In genomic region chr11:46294365-46295309, GRCh38 we compare ENCODE assay signal across 8 cellular contexts. TPM values are rescaled to one million over a fixed set of nuclear protein-coding genes. Genes with fewer than 3 reads are reported as not detected.
DNase-seq lines count a peak whose midpoint lies in the region; TF ChIP-seq lines count a peak whose summit lies in the region.

No MANE protein-coding gene starts in this region.

- H3K4me3 ChIP-seq in Peyer's patch (peak overlapping the region; percentile 31 to 56 (median 44)), ovary (peak overlapping the region; percentile 53)

- H3K4me1 ChIP-seq in Peyer's patch (peaks cover 0 to 25% (median 7%) of the 10 kb centered on the region in 4 donors), ovary (ENCODE audit: insufficient read depth) (peaks cover 29% of the 10 kb centered on the region)

- intact Hi-C loops in ovary (cut with DNase I): no loop called here

- DNase-seq in ELR (ENCODE audit: low read depth) (peak; percentile 96), Peyer's patch (no peak), fibroblast of gingiva (ENCODE audit: low read depth) (peak; percentile 96), ovary (peak; percentile 57 to 84 (median 76)), NCI-H1092 treated with DMSO at 0.1 percent for 48 hours (lab: John Stamatoyannopoulos, UW) (no peak), cerebellar nuclear complex (lab: John Stamatoyannopoulos, UW) (no peak), NCI-H446 (lab: John Stamatoyannopoulos, UW) (no peak)
- no peak for DNase-seq in activated CD4-positive, alpha-beta T cell treated with anti-CD3 and anti-CD28 coated beads, Interleukin-2, amount 50 U/mL, for 4 hours

- no peaks in the 10 kb centered on the region for H3K27me3 ChIP-seq in Peyer's patch
- no peaks in the 10 kb centered on the region for H3K27me3 ChIP-seq in ovary

- H3K9me3 ChIP-seq in Peyer's patch: no peaks in the 10 kb centered on the region
- no peaks in the 10 kb centered on the region for H3K9me3 ChIP-seq in ovary

- TF ChIP-seq CTCF in Peyer's patch (IDR thresholded peaks at IDR 0.05) (no peak), ovary (IDR thresholded peaks at IDR 0.05) (peak in 1 of 3 donors; percentile 23)

- H3K36me3 ChIP-seq in Peyer's patch (no peaks in the 10 kb centered on the region), ovary (no peaks in the 10 kb centered on the region)

- WGBS in ovary, 3 donors: 20 to 27% (median 23%) methylated on average over 24 of the region's 24 CpGs

- no peak for TF ChIP-seq EP300 in ovary (IDR thresholded peaks at IDR 0.05)

- H3K27ac ChIP-seq in Peyer's patch (peak overlapping the region in 3 of 4 donors; percentile 8 to 25 (median 15)), ovary (peak overlapping the region; percentile 51 to 58)

- no peak for TF ChIP-seq POLR2A in Peyer's patch (IDR thresholded peaks at IDR 0.05)
- no peak for TF ChIP-seq POLR2A in ovary (IDR thresholded peaks at IDR 0.05)

RNA-seq across cellular contexts. Expression of gene CREB3L1, which starts 17.2 kb away (rescaled TPM):
- total RNA-seq in Peyer's patch (10 to 100 TPM; 13.2 to 50.6 (median 30.3) TPM), ovary (10 to 100 TPM in 3 of 7 donors, 1 to 10 TPM in 4; 1.7 to 63.0 (median 5.2) TPM)
- polyA plus RNA-seq in ovary: 10 to 100 TPM in 1 of 2 donors, 1 to 10 TPM in 1; 7.5 to 25.9 TPM

RNA-seq across cellular contexts. Expression of gene DGKZ, which starts 52.6 kb away (rescaled TPM):
- total RNA-seq in Peyer's patch (100 to 1,000 TPM; 104 to 270 (median 200) TPM), ovary (10 to 100 TPM; 18.8 to 46.0 (median 29.4) TPM)
- 10 to 100 TPM in 1 of 2 donors, 1 to 10 TPM in 1; 8.9 to 26.1 TPM for polyA plus RNA-seq in ovary

Comparison
In these comparisons a context has a peak if more than half of its experiments do, and no peak if none do; other contexts are left out.
1. DNase-seq: peak in ELR (single experiment), fibroblast of gingiva (single experiment) and ovary (5 of 5); none in Peyer's patch (0 of 3), NCI-H1092 treated with DMSO at 0.1 percent for 48 hours (single experiment), cerebellar nuclear complex (0 of 2), NCI-H446 (0 of 2) and activated CD4-positive, alpha-beta T cell treated with anti-CD3 and anti-CD28 coated beads, Interleukin-2, amount 50 U/mL, for 4 hours (0 of 2).